In the genomic region with DNA sequence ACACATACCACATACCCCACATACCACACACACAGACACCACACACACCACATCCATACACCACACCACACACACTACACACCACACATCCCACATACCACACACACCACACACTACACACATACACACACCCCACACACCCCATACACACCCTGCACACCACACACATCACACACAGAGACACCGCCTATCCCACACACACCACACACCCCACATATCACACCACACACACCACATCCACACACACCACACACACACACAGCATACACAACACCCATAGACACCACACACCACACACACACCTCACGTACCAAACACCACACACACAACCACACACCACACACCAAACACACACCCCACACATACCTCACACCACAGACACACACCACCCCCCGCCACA, we compare ENCODE assay signal across 1 cellular context.
TF ChIP-seq lines count a peak whose summit lies in the region.

No MANE protein-coding gene starts in this region.

TF ChIP-seq in IMR-90, 13 proteins besides CTCF, POLR2A, EP300 and RAD21:
- TF ChIP-seq, protein P1, sequence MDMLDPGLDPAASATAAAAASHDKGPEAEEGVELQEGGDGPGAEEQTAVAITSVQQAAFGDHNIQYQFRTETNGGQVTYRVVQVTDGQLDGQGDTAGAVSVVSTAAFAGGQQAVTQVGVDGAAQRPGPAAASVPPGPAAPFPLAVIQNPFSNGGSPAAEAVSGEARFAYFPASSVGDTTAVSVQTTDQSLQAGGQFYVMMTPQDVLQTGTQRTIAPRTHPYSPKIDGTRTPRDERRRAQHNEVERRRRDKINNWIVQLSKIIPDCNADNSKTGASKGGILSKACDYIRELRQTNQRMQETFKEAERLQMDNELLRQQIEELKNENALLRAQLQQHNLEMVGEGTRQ (IDR thresholded peaks at IDR 0.05; ENCODE audit: low read depth, low read length) = no peak
- TF ChIP-seq FOS (IDR thresholded peaks at IDR 0.05; ENCODE audit: low read depth, low read length) (no peak), CHD1 (IDR thresholded peaks at IDR 0.05; ENCODE audit: low read depth, low read length) (no peak), NFE2L2 (IDR thresholded peaks at IDR 0.05; ENCODE audit: low read depth, low read length) (no peak), SMC3 (IDR thresholded peaks at IDR 0.05; ENCODE audit: low read depth, low read length) (no peak), RFX5 (IDR thresholded peaks at IDR 0.05; ENCODE audit: low read depth, low read length) (no peak), RCOR1 (IDR thresholded peaks at IDR 0.05; ENCODE audit: insufficient replicate concordance, low read length) (no peak), MXI1 (IDR thresholded peaks at IDR 0.05; ENCODE audit: borderline replicate concordance, low read depth, low read length) (no peak), MAFK (IDR thresholded peaks at IDR 0.05; ENCODE audit: low read depth, low read length) (no peak), BHLHE40 (IDR thresholded peaks at IDR 0.05; ENCODE audit: low read depth, low read length) (no peak), CEBPB (IDR thresholded peaks at IDR 0.05; ENCODE audit: low read depth, low read length) (no peak), MAZ (IDR thresholded peaks at IDR 0.05; ENCODE audit: borderline replicate concordance, low read depth, low read length) (no peak)
- TF ChIP-seq, protein P2, sequence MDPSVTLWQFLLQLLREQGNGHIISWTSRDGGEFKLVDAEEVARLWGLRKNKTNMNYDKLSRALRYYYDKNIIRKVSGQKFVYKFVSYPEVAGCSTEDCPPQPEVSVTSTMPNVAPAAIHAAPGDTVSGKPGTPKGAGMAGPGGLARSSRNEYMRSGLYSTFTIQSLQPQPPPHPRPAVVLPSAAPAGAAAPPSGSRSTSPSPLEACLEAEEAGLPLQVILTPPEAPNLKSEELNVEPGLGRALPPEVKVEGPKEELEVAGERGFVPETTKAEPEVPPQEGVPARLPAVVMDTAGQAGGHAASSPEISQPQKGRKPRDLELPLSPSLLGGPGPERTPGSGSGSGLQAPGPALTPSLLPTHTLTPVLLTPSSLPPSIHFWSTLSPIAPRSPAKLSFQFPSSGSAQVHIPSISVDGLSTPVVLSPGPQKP (IDR thresholded peaks at IDR 0.05; ENCODE audit: borderline replicate concordance, low read depth, low read length) = no peak
